Comparison of ENCODE assay signal across 21 cellular contexts in genomic region chr1:36594041-36594440, GRCh38.
DNase-seq lines count a peak whose midpoint lies in the region; ATAC-seq lines count a peak whose summit lies in the region.
"Had no signal": no experiment of that assay in that cellular context is flagged by ENCODE, and none has a peak within 500 bp of the region (broad histone marks: within the 10 kb centered on the region; RNA-seq: fewer than 3 reads in every experiment).

No MANE protein-coding gene starts in this region.

- no peak overlapping the region for H3K27ac ChIP-seq in neuronal stem cell (replicated peaks; ENCODE audit: low read length)

- H3K4me3 Mint-ChIP-seq in T-cell: no peak overlapping the region
- H3K4me3 Mint-ChIP-seq: CD4-positive, CD25-positive, alpha-beta regulatory T cell; H9; IgD-negative memory B cell had no signal

- no peak overlapping the region for H2AK5ac ChIP-seq in neuronal stem cell (ENCODE audit: low read depth, low read length)

- H3K36me3 Mint-ChIP-seq in T-cell: no peaks in the 10 kb centered on the region
- H3K36me3 Mint-ChIP-seq: CD4-positive, CD25-positive, alpha-beta regulatory T cell; IgD-negative memory B cell had no signal

- H3K14ac ChIP-seq in neuronal stem cell (ENCODE audit: low read length): no peak overlapping the region

- no peak overlapping the region for H3K4me3 ChIP-seq in neuronal stem cell (ENCODE audit: low read length in 2 of 2)
- H3K4me3 ChIP-seq: MG63 had no signal

- peaks cover 34 to 51% of the 10 kb centered on the region in 2 donors for H3K27me3 Mint-ChIP-seq in T-cell

- H3K9ac ChIP-seq in neuronal stem cell (ENCODE audit: low read depth, low read length, poor library complexity): no peak overlapping the region

- H4K91ac ChIP-seq in neuronal stem cell (ENCODE audit: low read depth, low read length, poor library complexity): no peak overlapping the region

- H2AFZ ChIP-seq in neuronal stem cell (ENCODE audit: low read length): no peak overlapping the region

- no peak overlapping the region for H4K8ac ChIP-seq in neuronal stem cell (ENCODE audit: low read depth, low read length)

- ATAC-seq in HG03520 (IDR thresholded peaks at IDR 0.05; ENCODE audit: unreplicated experiment) (no peak), T-cell (replicated peaks in 1 of 4) (no peak)

- H3K36me3 ChIP-seq in neuronal stem cell (replicated peaks in 1 of 2; ENCODE audit: control insufficient read depth in 2 of 2, insufficient read depth in 2 of 2, low read length in 2 of 2): no peaks in the 10 kb centered on the region
- H3K36me3 ChIP-seq: BE2C, MG63 had no signal

- CTCF ChIA-PET in T-cell (lab: Charles Lee): interaction anchor here in 1 of 2 donors (0.6 kb wide), 1 partner anchor 13 kb away, joined by 6 read pairs; no protein-coding TSS in a partner anchor

- H2BK5ac ChIP-seq in neuronal stem cell (ENCODE audit: low read length): no peak overlapping the region

- H3K4me2 ChIP-seq in neuronal stem cell (ENCODE audit: insufficient read depth, low read length, poor library complexity, severe bottlenecking): no peak overlapping the region

- H3K79me1 ChIP-seq in neuronal stem cell (ENCODE audit: low read depth, low read length): no peaks in the 10 kb centered on the region

- H3K9me3 Mint-ChIP-seq in T-cell: no peaks in the 10 kb centered on the region
- H3K9me3 Mint-ChIP-seq: H9 had no signal

- peaks cover 0 to 3% (median 0%) of the 10 kb centered on the region in 3 donors for H3K4me1 Mint-ChIP-seq in T-cell
- H3K4me1 Mint-ChIP-seq: CD4-positive, CD25-positive, alpha-beta regulatory T cell; IgD-negative memory B cell had no signal

- no peak overlapping the region for H2BK15ac ChIP-seq in neuronal stem cell (ENCODE audit: low read length)

- no peak overlapping the region for H3K23ac ChIP-seq in neuronal stem cell (ENCODE audit: low read depth, low read length, poor library complexity)

- no peaks in the 10 kb centered on the region for H3K9me3 ChIP-seq in neuronal stem cell (replicated peaks in 1 of 2; ENCODE audit: control insufficient read depth in 2 of 2, insufficient read depth in 1 of 2, low read depth in 1 of 2, low read length in 2 of 2)
- H3K9me3 ChIP-seq: BE2C, MG63 had no signal

- whole genome bisulfite sequencing in neuronal stem cell (ENCODE audit: extremely low coverage in 2 of 2, insufficient read length in 2 of 2, insufficient replicate concordance in 1 of 2), 2 donors: no CpG with 5 or more reads among the region's 7 CpGs

- H2BK12ac ChIP-seq in neuronal stem cell (ENCODE audit: low read length): peak overlapping the region; percentile 87

- peaks cover 0 to 18% of the 10 kb centered on the region in 2 donors for H3K4me1 ChIP-seq in neuronal stem cell (ENCODE audit: control insufficient read depth in 2 of 2, insufficient read depth in 1 of 2, low read depth in 1 of 2, low read length in 2 of 2)
- H3K4me1 ChIP-seq: BE2C had no signal

- H3K27me3 ChIP-seq in neuronal stem cell (ENCODE audit: control insufficient read depth in 3 of 3, insufficient read depth in 3 of 3, low read depth in 1 of 3, low read length in 3 of 3): peaks cover 0 to 32% (median 0%) of the 10 kb centered on the region in 3 experiments
- H3K27me3 ChIP-seq: BE2C had no signal

- POLR2A ChIA-PET in T-cell (lab: Charles Lee): no interaction called here

- H3K4ac ChIP-seq in neuronal stem cell (ENCODE audit: low read length): no peak overlapping the region

- H3K18ac ChIP-seq in neuronal stem cell (ENCODE audit: low read length): peak overlapping the region; percentile 77

- DNase-seq in NCI-H1417 (lab: John Stamatoyannopoulos, UW) (peak; percentile 52 to 80 (median 61)), NCI-H1417 treated with DMSO at 0.1 percent for 48 hours (lab: John Stamatoyannopoulos, UW) (no peak), NCI-H146 (lab: John Stamatoyannopoulos, UW) (peak; percentile 13), NCI-H774 (lab: John Stamatoyannopoulos, UW) (peak; percentile 73), neuronal stem cell (ENCODE audit: low spot score) (no peak), Ammon's horn (ENCODE audit: low spot score) (no peak), T-cell (no peak)
- DNase-seq: BE2C; CD4-positive, CD25-positive, alpha-beta regulatory T cell; DND-41; H9; Kasumi-1; MG63; NCI-H1048; NCI-H187 treated with DMSO at 0.1 percent for 48 hours; NCI-H510A treated with DMSO at 0.1 percent for 48 hours; OCI-M1; Right ventricle myocardium superior; SW 1271 had no signal

- H2BK120ac ChIP-seq in neuronal stem cell (ENCODE audit: low read depth, low read length): no peak overlapping the region

- no peak overlapping the region for H3K27ac Mint-ChIP-seq in T-cell
- H3K27ac Mint-ChIP-seq: CD4-positive, CD25-positive, alpha-beta regulatory T cell; IgD-negative memory B cell had no signal

Comparison
In these comparisons a context has a peak if more than half of its experiments do, and no peak if none do; other contexts are left out.
1. DNase-seq: peak in NCI-H1417 (3 of 3), NCI-H146 (single experiment) and NCI-H774 (single experiment); none in NCI-H1417 treated with DMSO at 0.1 percent for 48 hours (single experiment), neuronal stem cell (single experiment), Ammon's horn (single experiment) and T-cell (0 of 34).